ENCODE assay signal across 9 cellular contexts in the genomic region with DNA sequence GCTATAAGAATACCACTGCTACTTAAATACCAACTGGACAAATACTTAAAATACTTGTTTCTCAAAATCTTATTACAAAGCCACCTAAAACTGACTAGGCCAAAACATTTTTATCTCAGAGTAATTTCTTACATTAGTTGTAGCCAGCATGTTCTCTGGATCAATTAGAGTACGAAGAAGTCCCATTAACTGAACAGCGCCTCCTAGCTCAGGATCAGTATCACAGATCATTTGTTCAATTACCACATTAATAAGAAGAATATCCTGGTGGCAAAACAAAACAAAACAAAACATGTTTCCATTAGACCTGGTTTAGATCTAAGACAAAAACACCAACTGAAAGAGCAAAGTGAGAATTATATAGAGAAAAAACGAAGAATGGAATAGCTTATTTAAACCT. TPM values are rescaled to one million over a fixed set of nuclear protein-coding genes. Genes with fewer than 3 reads are reported as not detected.
A peak's percentile ranks its signal among the peaks of the same experiment; 100 is the strongest.
DNase-seq lines count a peak whose midpoint lies in the region; ATAC-seq and TF ChIP-seq lines count a peak whose summit lies in the region.
"Had no signal": no experiment of that assay in that cellular context is flagged by ENCODE, and none has a peak within 500 bp of the region (broad histone marks: within the 10 kb centered on the region; RNA-seq: fewer than 3 reads in every experiment).

No MANE protein-coding gene starts in this region.

- H3K4me1 Mint-ChIP-seq in T-helper 17 cell (peaks cover 7% of the 10 kb centered on the region), memory B cell (no peaks in the 10 kb centered on the region)

- H3K4me1 ChIP-seq in Peyer's patch = no peaks in the 10 kb centered on the region

- H3K36me3 Mint-ChIP-seq in T-helper 17 cell (ENCODE audit: low read depth) (peaks cover 4% of the 10 kb centered on the region), memory B cell (peaks cover 20% of the 10 kb centered on the region)

- no peaks in the 10 kb centered on the region for H3K9me3 Mint-ChIP-seq in memory B cell

- H3K4me3 Mint-ChIP-seq in T-helper 17 cell = no peak overlapping the region
- H3K4me3 Mint-ChIP-seq in memory B cell = no peak overlapping the region

- H3K27me3 Mint-ChIP-seq in T-helper 17 cell = no peaks in the 10 kb centered on the region
- H3K27me3 Mint-ChIP-seq in memory B cell = no peaks in the 10 kb centered on the region

- H3K27ac ChIP-seq in C4-2B (no peak overlapping the region), Peyer's patch (no peak overlapping the region)

- no peaks in the 10 kb centered on the region for H3K27me3 ChIP-seq in Peyer's patch

- TF ChIP-seq POLR2A in Peyer's patch (IDR thresholded peaks at IDR 0.05) = no peak

- H3K27ac Mint-ChIP-seq in T-helper 17 cell = peak overlapping the region; percentile 86
- peak overlapping the region; percentile 86 for H3K27ac Mint-ChIP-seq in memory B cell

- ATAC-seq in T-helper 17 cell = no peak
- ATAC-seq in memory B cell (ENCODE audit: low read depth) = no peak
- no peak for ATAC-seq in HG03025 (IDR thresholded peaks at IDR 0.05; ENCODE audit: low FRiP score, unreplicated experiment)

- DNase-seq in T-helper 17 cell (no peak), memory B cell (ENCODE audit: low spot score in 2 of 2) (no peak), Peyer's patch (no peak), mesenteric fat pad (ENCODE audit: low spot score) (no peak)
- DNase-seq in activated CD4-positive, alpha-beta T cell treated with anti-CD3 and anti-CD28 coated beads for 4 hours = no peak
- DNase-seq: NCI-H1436 treated with DMSO at 0.1 percent for 48 hours had no signal

- H3K4me3 ChIP-seq in GM12875 (ENCODE audit: low read depth, low read length) (no peak overlapping the region), Peyer's patch (no peak overlapping the region)

- H3K9me3 ChIP-seq in T-helper 17 cell (ENCODE audit: control insufficient read depth, low read length, poor library complexity, severe bottlenecking) (no peaks in the 10 kb centered on the region), Peyer's patch (no peaks in the 10 kb centered on the region)

- H3K36me3 ChIP-seq in Peyer's patch = peaks cover 0 to 83% (median 0%) of the 10 kb centered on the region in 3 donors

- TF ChIP-seq CTCF in C4-2B (conservative IDR thresholded peaks at IDR 0.05) (peak; percentile 34), GM12875 (IDR thresholded peaks at IDR 0.05; ENCODE audit: borderline replicate concordance, insufficient read depth, low read depth, low read length) (peak; percentile 8; the same call in 1 of the 2 replicates), Peyer's patch (IDR thresholded peaks at IDR 0.05) (peak in 2 of 6 experiments; percentile 16 to 18)

RNA-seq across cellular contexts. Expression of a gene that starts 36.0 kb away (rescaled TPM):
- total RNA-seq in T-helper 17 cell (10 to 100 TPM; 77.1 to 78.2 TPM), Peyer's patch (10 to 100 TPM; 58.6 to 87.0 (median 69.5) TPM), mesenteric fat pad (63.2 TPM)
